9 cellular contexts compared by ENCODE assay signal in genomic region chr4:40525811-40526598, GRCh38.
DNase-seq lines count a peak whose midpoint lies in the region; ATAC-seq, FAIRE-seq and TF ChIP-seq lines count a peak whose summit lies in the region.
"Had no signal": no experiment of that assay in that cellular context is flagged by ENCODE, and none has a peak within 500 bp of the region (broad histone marks: within the 10 kb centered on the region; RNA-seq: fewer than 3 reads in every experiment).

No MANE protein-coding gene starts in this region.

- H3K4me1 Mint-ChIP-seq in stimulated activated memory B cell treated with anti-CD40 and anti-IgM and Interleukin-4, amounts not matched to agents 10 μg/mL and 1 μg/mL and 100 μg/mL, for 72 hours: peaks cover 36% of the 10 kb centered on the region

- H3K27ac ChIP-seq in HEK293 (ENCODE audit: extremely low read depth, low read depth, low read length) (no peak overlapping the region), brain microvascular endothelial cell (no peak overlapping the region), kidney (ENCODE audit: low read depth in 2 of 2, low read length in 2 of 2) (peak overlapping the region; percentile 80 to 89), WERI-Rb-1 (no peak overlapping the region)

- H3K4me3 Mint-ChIP-seq in stimulated activated memory B cell treated with anti-CD40 and anti-IgM and Interleukin-4, amounts not matched to agents 10 μg/mL and 1 μg/mL and 100 μg/mL, for 72 hours: no peak overlapping the region
- H3K4me3 Mint-ChIP-seq: activated T-cell treated with anti-CD3 and anti-CD28 coated beads, Interleukin-2, amount 50 U/mL, for 24 hours had no signal

- H3K9me3 ChIP-seq in HEK293 (ENCODE audit: control insufficient read depth, insufficient read depth, low read depth, low read length): no peaks in the 10 kb centered on the region
- no peaks in the 10 kb centered on the region for H3K9me3 ChIP-seq in kidney (ENCODE audit: control insufficient read depth in 1 of 2, low read length in 2 of 2)
- no peaks in the 10 kb centered on the region for H3K9me3 ChIP-seq in WERI-Rb-1 (ENCODE audit: severe bottlenecking)

- H3K36me3 ChIP-seq in HEK293 (ENCODE audit: control insufficient read depth in 2 of 2, insufficient read depth in 1 of 2, low read length in 2 of 2): no peaks in the 10 kb centered on the region
- H3K36me3 ChIP-seq in brain microvascular endothelial cell (replicated peaks): no peaks in the 10 kb centered on the region
- H3K36me3 ChIP-seq in kidney (ENCODE audit: control insufficient read depth in 1 of 2, insufficient read depth in 2 of 2, low read length in 2 of 2): no peaks in the 10 kb centered on the region
- no peaks in the 10 kb centered on the region for H3K36me3 ChIP-seq in WERI-Rb-1

- H3K27ac Mint-ChIP-seq in stimulated activated memory B cell treated with anti-CD40 and anti-IgM and Interleukin-4, amounts not matched to agents 10 μg/mL and 1 μg/mL and 100 μg/mL, for 72 hours: peak overlapping the region; percentile 70
- H3K27ac Mint-ChIP-seq: activated T-cell treated with anti-CD3 and anti-CD28 coated beads, Interleukin-2, amount 50 U/mL, for 24 hours had no signal

- no peak for TF ChIP-seq CTCF in HEK293 (tag by site-specific recombination; IDR thresholded peaks at IDR 0.05)
- TF ChIP-seq CTCF in brain microvascular endothelial cell (IDR thresholded peaks at IDR 0.05; ENCODE audit: low read depth, low read length, missing control alignments): no peak
- TF ChIP-seq CTCF in kidney (IDR thresholded peaks at IDR 0.05; ENCODE audit: borderline replicate concordance, extremely low read depth, insufficient read depth): no peak
- no peak for TF ChIP-seq CTCF in WERI-Rb-1 (IDR thresholded peaks at IDR 0.05; ENCODE audit: low read depth, low read length)

- CTCF ChIA-PET in HEK293 (lab: Yijun Ruan, JAX): no interaction called here

- in situ Hi-C loops in brain microvascular endothelial cell (cut with HindIII; ENCODE audit: low pct_ligation_motif_present, low sequenced_read_pairs): no loop called here

- POLR2A ChIA-PET in HEK293 (lab: Yijun Ruan, JAX): no interaction called here

- no peaks in the 10 kb centered on the region for H3K4me1 ChIP-seq in HEK293 (ENCODE audit: control insufficient read depth, insufficient read depth, low read length)
- H3K4me1 ChIP-seq in kidney (ENCODE audit: control insufficient read depth in 1 of 2, insufficient read depth in 1 of 2, low read depth in 1 of 2, low read length in 2 of 2): peaks cover 8 to 11% of the 10 kb centered on the region in 2 donors

- peak overlapping the region in 1 of 2 donors; percentile 9 for H3K9ac ChIP-seq in kidney (ENCODE audit: low read length in 2 of 2)

- no peak for ATAC-seq in stimulated activated memory B cell treated with anti-CD40 and anti-IgM and Interleukin-4, amounts not matched to agents 10 μg/mL and 1 μg/mL and 100 μg/mL, for 72 hours
- no peak for ATAC-seq in GM19324 (IDR thresholded peaks at IDR 0.05; ENCODE audit: low FRiP score, unreplicated experiment)

- intact Hi-C loops in kidney (cut with DNase I): no loop called here

- no peak for FAIRE-seq in kidney (lab: Jason Lieb, UNC)

- H3K27me3 ChIP-seq in brain microvascular endothelial cell (replicated peaks) (no peaks in the 10 kb centered on the region), WERI-Rb-1 (ENCODE audit: insufficient read depth, low read depth, severe bottlenecking) (no peaks in the 10 kb centered on the region)

- no peaks in the 10 kb centered on the region for H3K36me3 Mint-ChIP-seq in stimulated activated memory B cell treated with anti-CD40 and anti-IgM and Interleukin-4, amounts not matched to agents 10 μg/mL and 1 μg/mL and 100 μg/mL, for 72 hours

- DNase-seq in brain microvascular endothelial cell (peak; percentile 57), kidney (no peak), COR-L47 (lab: John Stamatoyannopoulos, UW) (no peak), WERI-Rb-1 (no peak), NCI-H2107 treated with DMSO at 0.1 percent for 48 hours (lab: John Stamatoyannopoulos, UW; ENCODE audit: unreplicated experiment) (no peak)
- DNase-seq: activated T-cell treated with anti-CD3 and anti-CD28 coated beads, Interleukin-2, amount 50 U/mL, for 24 hours had no signal

- no peaks in the 10 kb centered on the region for H3K27me3 Mint-ChIP-seq in stimulated activated memory B cell treated with anti-CD40 and anti-IgM and Interleukin-4, amounts not matched to agents 10 μg/mL and 1 μg/mL and 100 μg/mL, for 72 hours
- H3K27me3 Mint-ChIP-seq: activated T-cell treated with anti-CD3 and anti-CD28 coated beads, Interleukin-2, amount 50 U/mL, for 24 hours had no signal

- H3K4me3 ChIP-seq in HEK293 (ENCODE audit: low read depth, low read length): no peak overlapping the region
- no peak overlapping the region for H3K4me3 ChIP-seq in brain microvascular endothelial cell (ENCODE audit: low read depth, low read length)
- H3K4me3 ChIP-seq in kidney (ENCODE audit: low read length in 2 of 2): no peak overlapping the region
- H3K4me3 ChIP-seq in WERI-Rb-1 (ENCODE audit: low read depth, low read length): no peak overlapping the region

- H3K9me3 Mint-ChIP-seq in stimulated activated memory B cell treated with anti-CD40 and anti-IgM and Interleukin-4, amounts not matched to agents 10 μg/mL and 1 μg/mL and 100 μg/mL, for 72 hours: no peaks in the 10 kb centered on the region
- H3K9me3 Mint-ChIP-seq: activated T-cell treated with anti-CD3 and anti-CD28 coated beads, Interleukin-2, amount 50 U/mL, for 24 hours had no signal

TF ChIP-seq in HEK293, 187 proteins besides CTCF, POLR2A, EP300 and RAD21:
- TF ChIP-seq ZBTB17 (tag by site-specific recombination; IDR thresholded peaks at IDR 0.05) (peak; percentile 51), FEZF1 (tag by site-specific recombination; IDR thresholded peaks at IDR 0.05) (no peak)
TF ChIP-seq in HEK293: peak in this region for 1.

Comparison
In these comparisons a context has a peak if more than half of its experiments do, and no peak if none do; other contexts are left out.
1. H3K27ac ChIP-seq: peak in kidney (2 of 2); none in HEK293 (single experiment), brain microvascular endothelial cell (single experiment) and WERI-Rb-1 (single experiment).